ENCODE assay signal across 8 cellular contexts in the genomic region with DNA sequence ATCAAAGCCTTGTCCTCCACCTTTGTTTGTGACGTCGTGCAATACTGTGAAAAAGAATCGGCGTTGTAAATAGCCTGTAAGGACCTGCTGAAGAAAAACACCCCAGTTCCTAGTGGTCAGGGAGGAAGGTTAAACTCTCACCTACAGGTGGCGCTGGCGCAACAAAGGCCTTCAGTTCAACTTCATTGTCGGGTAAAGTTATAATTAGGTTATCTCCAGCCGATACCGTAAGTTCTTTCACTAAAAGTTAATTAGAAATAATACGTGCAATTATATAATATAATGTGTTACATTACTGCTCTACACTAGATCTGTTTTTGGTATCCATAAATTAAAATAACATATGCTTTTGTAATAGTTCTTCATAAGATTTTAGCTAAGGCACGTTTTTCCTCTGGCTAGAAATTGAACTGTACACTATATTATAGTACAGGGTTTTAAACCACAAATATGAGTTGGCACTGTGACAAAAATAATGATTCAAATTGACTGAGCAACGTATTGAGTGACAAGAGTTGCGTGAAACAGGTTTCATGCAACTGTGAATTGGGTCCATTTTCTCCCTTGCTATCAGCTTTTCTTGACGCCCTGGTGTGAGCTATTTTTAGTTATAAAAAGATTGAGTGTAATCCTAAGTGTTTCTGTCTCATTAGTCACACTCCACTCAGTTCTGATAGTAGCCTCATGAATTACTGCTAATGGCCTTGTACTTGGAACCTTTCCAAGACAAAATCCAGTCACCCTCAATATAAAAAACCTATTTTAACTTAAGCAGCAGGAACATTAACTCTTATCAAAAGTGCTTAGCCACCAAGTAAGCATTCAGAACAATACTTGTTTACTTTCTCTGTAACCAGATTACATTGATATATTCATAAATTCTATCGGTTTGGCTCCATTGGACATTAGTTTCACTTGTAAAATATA.
A peak's percentile ranks its signal among the peaks of the same experiment; 100 is the strongest.
DNase-seq lines count a peak whose midpoint lies in the region; ATAC-seq and TF ChIP-seq lines count a peak whose summit lies in the region.

No MANE protein-coding gene starts in this region.

- H3K36me3 ChIP-seq in thoracic aorta = no peaks in the 10 kb centered on the region

- peak; percentile 64 for ATAC-seq in GM21381 (IDR thresholded peaks at IDR 0.05; ENCODE audit: unreplicated experiment)
- no peak for ATAC-seq in omental fat pad (ENCODE audit: low FRiP score)
- no peak for ATAC-seq in thoracic aorta (ENCODE audit: insufficient number of reproducible peaks, low FRiP score, low read depth)

- H3K36me3 Mint-ChIP-seq in CD14-positive monocyte = no peaks in the 10 kb centered on the region

- no peaks in the 10 kb centered on the region for H3K27me3 ChIP-seq in thoracic aorta (replicated peaks; ENCODE audit: insufficient read depth)

- H3K4me3 ChIP-seq in foreskin fibroblast (ENCODE audit: low read depth in 1 of 2, low read length in 2 of 2) (no peak overlapping the region), thoracic aorta (peak overlapping the region; percentile 27)

- peaks cover 0 to 4% of the 10 kb centered on the region in 2 donors for H3K4me1 ChIP-seq in thoracic aorta (ENCODE audit: control insufficient read depth in 1 of 2, low read depth in 2 of 2)

- no peak for DNase-seq in CD14-positive monocyte (ENCODE audit: low spot score)
- DNase-seq in LoVo (ENCODE audit: low spot score) = peak; percentile 75
- DNase-seq in RKO (ENCODE audit: low spot score) = peak; percentile 85
- DNase-seq in activated T-helper 1 cell treated with anti-CD3 and anti-CD28 coated beads, Interleukin-2, amount 50 U/mL, for 16 hours (ENCODE audit: low read depth in 1 of 2, low spot score in 1 of 2) = peak; percentile 35 to 42
- peak; percentile 17 to 83 for DNase-seq in foreskin fibroblast
- DNase-seq in omental fat pad (ENCODE audit: low spot score) = peak; percentile 66
- no peak for DNase-seq in thoracic aorta (ENCODE audit: low spot score)

- no peaks in the 10 kb centered on the region for H3K9me3 Mint-ChIP-seq in CD14-positive monocyte

- H3K27ac ChIP-seq in thoracic aorta = no peak overlapping the region

- peak overlapping the region in 1 of 2 donors; percentile 6 for H3K4me3 Mint-ChIP-seq in CD14-positive monocyte

- H3K9me3 ChIP-seq in thoracic aorta = no peaks in the 10 kb centered on the region

- peaks cover 12 to 20% (median 15%) of the 10 kb centered on the region in 3 donors for H3K27me3 Mint-ChIP-seq in CD14-positive monocyte (ENCODE audit: low read depth in 3 of 3)

- peak; percentile 96 for TF ChIP-seq CTCF in CD14-positive monocyte (IDR thresholded peaks at IDR 0.05)
- TF ChIP-seq CTCF in foreskin fibroblast (IDR thresholded peaks at IDR 0.05; ENCODE audit: low read depth, low read length) = peak; percentile 65
- TF ChIP-seq CTCF in omental fat pad (IDR thresholded peaks at IDR 0.05) = no peak
- TF ChIP-seq CTCF in thoracic aorta (IDR thresholded peaks at IDR 0.05) = peak; percentile 72

- H3K27ac Mint-ChIP-seq in CD14-positive monocyte = no peak overlapping the region

- peaks cover 6% of the 10 kb centered on the region for H3K4me1 Mint-ChIP-seq in CD14-positive monocyte

- intact Hi-C loops in CD14-positive monocyte (cut with micrococcal nuclease) = loop anchor here (2.0 to 5.0 kb wide), 2 partner anchors 113 to 184 kb away; no protein-coding TSS in a partner anchor

Comparison
In these comparisons a context has a peak if more than half of its experiments do, and no peak if none do; other contexts are left out.
1. DNase-seq: peak in LoVo (single experiment), RKO (single experiment), activated T-helper 1 cell treated with anti-CD3 and anti-CD28 coated beads, Interleukin-2, amount 50 U/mL, for 16 hours (2 of 2), foreskin fibroblast (2 of 2) and omental fat pad (single experiment); none in CD14-positive monocyte (single experiment) and thoracic aorta (single experiment).
2. CTCF ChIP-seq: peak in CD14-positive monocyte (single experiment), foreskin fibroblast (single experiment) and thoracic aorta (single experiment); none in omental fat pad (0 of 3).